Comparison of ENCODE assay signal across 14 cellular contexts in the genomic region with DNA sequence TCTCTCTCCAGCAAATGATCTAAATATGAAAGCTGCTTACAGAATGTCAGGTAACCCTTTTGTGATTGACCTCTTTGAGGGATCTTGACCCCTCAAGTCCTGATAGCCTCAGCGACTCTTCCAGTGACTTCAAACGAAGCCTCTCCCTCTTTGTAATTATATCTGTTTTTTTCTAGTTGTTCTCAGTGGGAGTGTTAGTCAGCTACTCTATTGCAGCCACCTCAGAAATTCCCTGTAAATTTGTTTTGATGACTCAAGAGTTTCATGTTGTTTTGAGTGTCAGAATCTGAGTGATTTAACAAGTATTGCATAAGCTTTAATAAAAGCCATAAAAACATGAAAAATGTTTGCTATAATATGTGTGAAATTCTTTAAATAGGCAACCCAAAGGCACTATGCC.
A peak's percentile ranks its signal among the peaks of the same experiment; 100 is the strongest.
DNase-seq lines count a peak whose midpoint lies in the region; ATAC-seq and TF ChIP-seq lines count a peak whose summit lies in the region.
"Had no signal": no experiment of that assay in that cellular context is flagged by ENCODE, and none has a peak within 500 bp of the region (broad histone marks: within the 10 kb centered on the region; RNA-seq: fewer than 3 reads in every experiment).

No MANE protein-coding gene starts in this region.

- DNase-seq in Daoy (ENCODE audit: low read depth) (peak; percentile 26), NCI-H69 (lab: John Stamatoyannopoulos, UW) (peak; percentile 17), epithelial cell of prostate (ENCODE audit: low read depth, low spot score) (peak; percentile 83), osteoblast (ENCODE audit: insufficient read length, low spot score, missing footprints) (no peak), NCI-H748 (lab: John Stamatoyannopoulos, UW; ENCODE audit: unreplicated experiment) (no peak), COLO668 (lab: John Stamatoyannopoulos, UW; ENCODE audit: unreplicated experiment) (no peak), occipital lobe (lab: John Stamatoyannopoulos, UW) (no peak)
- DNase-seq: activated T-cell treated with anti-CD3 and anti-CD28 coated beads, Interleukin-2, amount 50 U/mL, for 4 hours; cortex of kidney; immature natural killer cell; NCI-H524 treated with DMSO at 0.1 percent for 48 hours; ovary; upper lobe of left lung had no signal

- H4K20me1 ChIP-seq in osteoblast (ENCODE audit: insufficient read depth, low read length), result no peaks in the 10 kb centered on the region

- peak overlapping the region; percentile 71 for H2AFZ ChIP-seq in osteoblast (ENCODE audit: low read length)

- no peaks in the 10 kb centered on the region for H3K79me2 ChIP-seq in osteoblast (ENCODE audit: insufficient read depth, low read length)

- no peak for ATAC-seq in HG02970 (IDR thresholded peaks at IDR 0.05; ENCODE audit: low FRiP score, unreplicated experiment)
- ATAC-seq: activated T-cell treated with anti-CD3 and anti-CD28 coated beads, Interleukin-2, amount 50 U/mL, for 4 hours had no signal

- H3K4me2 ChIP-seq in osteoblast (ENCODE audit: insufficient read depth, low read length), result peak overlapping the region; percentile 51

- no peaks in the 10 kb centered on the region for H3K9me3 ChIP-seq in osteoblast (ENCODE audit: low read depth, low read length)
- H3K9me3 ChIP-seq: ovary, upper lobe of left lung had no signal

- H3K36me3 ChIP-seq in osteoblast (ENCODE audit: insufficient read depth, low read length), result no peaks in the 10 kb centered on the region
- H3K36me3 ChIP-seq: ovary, upper lobe of left lung had no signal

- H3K4me1 ChIP-seq in osteoblast (ENCODE audit: insufficient read depth, low read length), result peaks cover 10% of the 10 kb centered on the region
- H3K4me1 ChIP-seq: upper lobe of left lung had no signal

- TF ChIP-seq CTCF in osteoblast (IDR thresholded peaks at IDR 0.05; ENCODE audit: extremely low read depth, low read depth, low read length), result no peak

- H3K27ac ChIP-seq in epithelial cell of prostate (peak overlapping the region; percentile 88), osteoblast (ENCODE audit: low read depth, low read length) (peak overlapping the region; percentile 22)
- H3K27ac ChIP-seq: ovary, upper lobe of left lung had no signal

- no peaks in the 10 kb centered on the region for H3K27me3 ChIP-seq in osteoblast (ENCODE audit: insufficient read depth, low read length)
- H3K27me3 ChIP-seq: ovary, upper lobe of left lung had no signal

- H3K4me3 ChIP-seq in osteoblast (ENCODE audit: insufficient read depth, low read length), result no peak overlapping the region
- H3K4me3 ChIP-seq: ovary, upper lobe of left lung had no signal

Comparison
In these comparisons a context has a peak if more than half of its experiments do, and no peak if none do; other contexts are left out.
1. DNase-seq: peak in Daoy (single experiment), NCI-H69 (single experiment) and epithelial cell of prostate (single experiment); none in osteoblast (single experiment), NCI-H748 (single experiment), COLO668 (single experiment) and occipital lobe (single experiment).